8 cellular contexts compared by ENCODE assay signal in the genomic region with DNA sequence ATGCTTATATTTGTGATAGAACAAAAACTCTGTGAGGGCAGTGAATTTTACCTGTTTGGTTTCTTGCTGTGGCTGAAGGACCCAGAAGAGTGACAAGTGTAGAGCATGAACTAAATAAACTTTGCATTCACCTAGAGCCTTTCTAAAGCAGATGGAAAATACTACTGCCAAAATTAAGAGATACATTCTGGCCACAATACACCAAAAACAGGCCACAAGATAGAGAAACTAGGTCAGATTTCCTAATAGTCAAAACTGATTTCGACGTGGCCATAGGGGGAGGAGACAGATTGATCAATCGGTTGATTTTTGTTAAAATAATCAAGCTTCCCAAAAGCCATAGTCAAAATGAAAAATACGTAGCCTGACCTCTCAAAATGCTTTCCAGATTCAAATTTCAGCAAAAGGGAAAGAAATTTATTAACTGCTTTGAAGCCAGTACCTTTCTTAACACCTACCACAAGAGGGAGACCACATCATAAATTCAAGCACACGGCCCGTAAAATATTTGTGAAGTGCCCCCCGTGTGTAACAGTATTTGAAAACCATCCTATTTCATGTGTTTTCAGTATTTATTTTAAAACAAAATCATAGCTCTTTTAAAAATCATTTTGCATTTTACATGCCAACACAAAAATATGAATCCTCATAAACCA.
DNase-seq lines count a peak whose midpoint lies in the region; ATAC-seq, FAIRE-seq and TF ChIP-seq lines count a peak whose summit lies in the region.

No MANE protein-coding gene starts in this region.

- H3K36me3 Mint-ChIP-seq in astrocyte (ENCODE audit: low read depth, unreplicated experiment), result no peaks in the 10 kb centered on the region

- in situ Hi-C loops in HepG2 (cut with HindIII; ENCODE audit: extremely low pct_ligation_motif_present, low pct_unique_long_range_greater_than_20kb), result loop anchor here (25.0 kb wide), 1 partner anchor 382 kb away; no protein-coding TSS in a partner anchor

- CTCF ChIA-PET in HepG2 (lab: Yijun Ruan, JAX; ENCODE audit: low intra/inter-chr PET ratio, low total read pairs), result interaction anchor here (1.3 to 3.2 kb wide), 4 partner anchors 130 to 228 kb away, joined by 3 to 39 read pairs (median 16); a partner anchor contains a TSS

- DNase-seq in DND-41 (no peak), LoVo (ENCODE audit: low spot score) (peak; percentile 23), astrocyte (ENCODE audit: low read depth) (no peak), HepG2 (ENCODE audit: low spot score) (peak; percentile 36), occipital lobe (lab: John Stamatoyannopoulos, UW) (no peak), midbrain (lab: John Stamatoyannopoulos, UW) (no peak), NCI-H1417 treated with DMSO at 0.1 percent for 48 hours (lab: John Stamatoyannopoulos, UW) (no peak)

- POLR2A ChIA-PET in HepG2 (lab: Yijun Ruan, JAX), result interaction anchor here (1.0 to 1.2 kb wide), 2 partner anchors 9 to 131 kb away, joined by 3 to 12 read pairs; a partner anchor contains a TSS

- H3K4me3 Mint-ChIP-seq in astrocyte (ENCODE audit: unreplicated experiment), result no peak overlapping the region

- no peak for TF ChIP-seq POLR2A in HepG2 (IDR thresholded peaks at IDR 0.05; ENCODE audit: insufficient read depth in 1 of 2, low read depth in 2 of 2, low read length in 2 of 2)

- ATAC-seq in DND-41 (ENCODE audit: insufficient read depth, low read depth) (no peak), HepG2 (peak; percentile 52), GM19463 (IDR thresholded peaks at IDR 0.05; ENCODE audit: unreplicated experiment) (no peak)

- no peak overlapping the region for H3K9ac ChIP-seq in DND-41 (ENCODE audit: low read depth, low read length)
- no peak overlapping the region for H3K9ac ChIP-seq in astrocyte (ENCODE audit: low read length)
- peak overlapping the region; percentile 26; the same call in 1 of the 2 replicates for H3K9ac ChIP-seq in HepG2 (ENCODE audit: insufficient read depth, low read depth, low read length)

- H3K4me1 ChIP-seq in DND-41 (ENCODE audit: insufficient read depth, low read length), result no peaks in the 10 kb centered on the region
- no peaks in the 10 kb centered on the region for H3K4me1 ChIP-seq in astrocyte (ENCODE audit: insufficient read depth, low read length)
- peaks cover 23% of the 10 kb centered on the region for H3K4me1 ChIP-seq in HepG2 (ENCODE audit: insufficient read depth, low read length)

- H3K4me2 ChIP-seq in DND-41 (ENCODE audit: insufficient read depth, low read length) (no peak overlapping the region), astrocyte (ENCODE audit: low read length) (no peak overlapping the region), HepG2 (ENCODE audit: low read depth, low read length) (peak overlapping the region; percentile 69)

- WGBS in HepG2 (ENCODE audit: low lambda C conversion rate), result 2% methylated on average over 7 of the region's 7 CpGs

- peaks cover 6% of the 10 kb centered on the region for H3K27me3 Mint-ChIP-seq in astrocyte (ENCODE audit: low read depth, unreplicated experiment)

- no peaks in the 10 kb centered on the region for H3K79me2 ChIP-seq in DND-41 (ENCODE audit: insufficient read depth, low read length)
- H3K79me2 ChIP-seq in astrocyte (ENCODE audit: insufficient read depth, low read length), result no peaks in the 10 kb centered on the region
- no peaks in the 10 kb centered on the region for H3K79me2 ChIP-seq in HepG2 (ENCODE audit: insufficient read depth, low read length)

- no peak overlapping the region for H2AFZ ChIP-seq in DND-41 (ENCODE audit: low read depth, low read length)
- H2AFZ ChIP-seq in astrocyte (ENCODE audit: low read depth, low read length), result no peak overlapping the region
- peak overlapping the region; percentile 29 for H2AFZ ChIP-seq in HepG2 (ENCODE audit: low read length)

- BruUV-seq in HepG2 (replicated peaks; lab: Mats Ljungman, UMichigan), result no TSS peak

- H3K27ac ChIP-seq in DND-41 (ENCODE audit: low read length) (no peak overlapping the region), astrocyte (ENCODE audit: low read depth, low read length) (no peak overlapping the region), HepG2 (ENCODE audit: extremely low read length, insufficient read depth, low read length) (no peak overlapping the region)

- H3K27me3 ChIP-seq in DND-41 (ENCODE audit: insufficient read depth, low read length, poor library complexity) (peaks cover 28% of the 10 kb centered on the region), astrocyte (ENCODE audit: insufficient read depth, low read length) (peaks cover 3% of the 10 kb centered on the region), HepG2 (ENCODE audit: control insufficient read depth in 1 of 2, insufficient read depth in 2 of 2, low read length in 2 of 2) (peaks cover 0 to 1% of the 10 kb centered on the region in 2 experiments; a peak in 1 of 5 replicates)

- FAIRE-seq in astrocyte (lab: Jason Lieb, UNC), result no peak
- FAIRE-seq in HepG2 (lab: Jason Lieb, UNC), result no peak

- H3K4me1 Mint-ChIP-seq in astrocyte (ENCODE audit: low read depth, unreplicated experiment), result no peaks in the 10 kb centered on the region

- H3K9me3 Mint-ChIP-seq in astrocyte (ENCODE audit: unreplicated experiment), result no peaks in the 10 kb centered on the region

- no peak for TF ChIP-seq RAD21 in HepG2 (CRISPR knock-in tag; IDR thresholded peaks at IDR 0.05)

- intact Hi-C loops in HepG2 (cut with micrococcal nuclease; ENCODE audit: unreplicated experiment), result loop anchor here (1.0 to 2.0 kb wide), 3 partner anchors 131 to 228 kb away; no protein-coding TSS in a partner anchor

- TF ChIP-seq CTCF in DND-41 (IDR thresholded peaks at IDR 0.05; ENCODE audit: borderline replicate concordance, extremely low read depth, low read length, poor library complexity, severe bottlenecking), result peak; percentile 51
- peak; percentile 27 for TF ChIP-seq CTCF in astrocyte (IDR thresholded peaks at IDR 0.05; ENCODE audit: insufficient read depth, low read depth, low read length)
- peak; percentile 55 for TF ChIP-seq CTCF in HepG2 (CRISPR knock-in tag; IDR thresholded peaks at IDR 0.05)

- no peaks in the 10 kb centered on the region for H4K20me1 ChIP-seq in DND-41 (ENCODE audit: insufficient read depth, low read length)
- no peaks in the 10 kb centered on the region for H4K20me1 ChIP-seq in astrocyte (ENCODE audit: insufficient read depth, low read length)
- H4K20me1 ChIP-seq in HepG2 (ENCODE audit: insufficient read depth, low read length), result no peaks in the 10 kb centered on the region

- H3K36me3 ChIP-seq in DND-41 (ENCODE audit: insufficient read depth, low read length) (no peaks in the 10 kb centered on the region), astrocyte (ENCODE audit: insufficient read depth, low read length) (no peaks in the 10 kb centered on the region), HepG2 (replicated peaks in 1 of 2; ENCODE audit: control insufficient read depth in 1 of 2, insufficient read depth in 2 of 2, low read length in 2 of 2) (no peaks in the 10 kb centered on the region)

- H3K27ac Mint-ChIP-seq in astrocyte (ENCODE audit: unreplicated experiment), result no peak overlapping the region

- no peak overlapping the region for H3K4me3 ChIP-seq in DND-41 (ENCODE audit: low read depth in 1 of 2, low read length in 2 of 2)
- no peak overlapping the region for H3K4me3 ChIP-seq in astrocyte (ENCODE audit: insufficient read depth, low read depth, low read length)
- peak overlapping the region in 2 of 3 experiments; percentile 13 to 20; a peak in 2 of 6 replicates for H3K4me3 ChIP-seq in HepG2 (replicated peaks in 1 of 3; ENCODE audit: insufficient read depth in 1 of 3, low read depth in 2 of 3, low read length in 3 of 3)

- H3K9me3 ChIP-seq in DND-41 (ENCODE audit: insufficient read depth, low read length, severe bottlenecking), result no peaks in the 10 kb centered on the region
- H3K9me3 ChIP-seq in astrocyte (ENCODE audit: insufficient read depth, low read depth, low read length), result no peaks in the 10 kb centered on the region
- no peaks in the 10 kb centered on the region for H3K9me3 ChIP-seq in HepG2 (ENCODE audit: low read length)

- no peak for TF ChIP-seq EP300 in HepG2 (IDR thresholded peaks at IDR 0.05; ENCODE audit: low read depth in 2 of 2, low read length in 2 of 2)
- no peak for TF ChIP-seq EP300 in HepG2 (CRISPR knock-in tag; IDR thresholded peaks at IDR 0.05; ENCODE audit: borderline replicate concordance)

TF ChIP-seq in HepG2, 621 proteins besides CTCF, POLR2A, EP300 and RAD21 (continues in another document):
- TF ChIP-seq ZSCAN29 (CRISPR knock-in tag; conservative IDR thresholded peaks at IDR 0.05) (no peak), RFXANK (CRISPR knock-in tag; IDR thresholded peaks at IDR 0.05) (no peak), HNF4G (IDR thresholded peaks at IDR 0.05; ENCODE audit: borderline replicate concordance, low read depth, low read length) (no peak), HNF4G (CRISPR knock-in tag; IDR thresholded peaks at IDR 0.05; ENCODE audit: borderline replicate concordance, low read depth) (no peak), SMC3 (IDR thresholded peaks at IDR 0.05; ENCODE audit: low read length) (peak; percentile 61), JUND (CRISPR knock-in tag; IDR thresholded peaks at IDR 0.05) (no peak), FOXJ3 (CRISPR knock-in tag; IDR thresholded peaks at IDR 0.05; ENCODE audit: borderline replicate concordance) (no peak)
- TF ChIP-seq, protein P1, sequence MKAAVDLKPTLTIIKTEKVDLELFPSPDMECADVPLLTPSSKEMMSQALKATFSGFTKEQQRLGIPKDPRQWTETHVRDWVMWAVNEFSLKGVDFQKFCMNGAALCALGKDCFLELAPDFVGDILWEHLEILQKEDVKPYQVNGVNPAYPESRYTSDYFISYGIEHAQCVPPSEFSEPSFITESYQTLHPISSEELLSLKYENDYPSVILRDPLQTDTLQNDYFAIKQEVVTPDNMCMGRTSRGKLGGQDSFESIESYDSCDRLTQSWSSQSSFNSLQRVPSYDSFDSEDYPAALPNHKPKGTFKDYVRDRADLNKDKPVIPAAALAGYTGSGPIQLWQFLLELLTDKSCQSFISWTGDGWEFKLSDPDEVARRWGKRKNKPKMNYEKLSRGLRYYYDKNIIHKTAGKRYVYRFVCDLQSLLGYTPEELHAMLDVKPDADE (CRISPR knock-in tag; IDR thresholded peaks at IDR 0.05), result no peak

Comparison
In these comparisons a context has a peak if more than half of its experiments do, and no peak if none do; other contexts are left out.
1. DNase-seq: peak in LoVo (single experiment) and HepG2 (single experiment); none in DND-41 (single experiment), astrocyte (single experiment), occipital lobe (single experiment), midbrain (single experiment) and NCI-H1417 treated with DMSO at 0.1 percent for 48 hours (single experiment).
2. H3K4me3 ChIP-seq: peak in HepG2 (2 of 3); none in DND-41 (0 of 2) and astrocyte (single experiment).
3. Peak in every context shown above with its lines, with median percentiles within 50 percentile points of each other: CTCF ChIP-seq.